ENCODE assay signal across 8 cellular contexts in the genomic region with DNA sequence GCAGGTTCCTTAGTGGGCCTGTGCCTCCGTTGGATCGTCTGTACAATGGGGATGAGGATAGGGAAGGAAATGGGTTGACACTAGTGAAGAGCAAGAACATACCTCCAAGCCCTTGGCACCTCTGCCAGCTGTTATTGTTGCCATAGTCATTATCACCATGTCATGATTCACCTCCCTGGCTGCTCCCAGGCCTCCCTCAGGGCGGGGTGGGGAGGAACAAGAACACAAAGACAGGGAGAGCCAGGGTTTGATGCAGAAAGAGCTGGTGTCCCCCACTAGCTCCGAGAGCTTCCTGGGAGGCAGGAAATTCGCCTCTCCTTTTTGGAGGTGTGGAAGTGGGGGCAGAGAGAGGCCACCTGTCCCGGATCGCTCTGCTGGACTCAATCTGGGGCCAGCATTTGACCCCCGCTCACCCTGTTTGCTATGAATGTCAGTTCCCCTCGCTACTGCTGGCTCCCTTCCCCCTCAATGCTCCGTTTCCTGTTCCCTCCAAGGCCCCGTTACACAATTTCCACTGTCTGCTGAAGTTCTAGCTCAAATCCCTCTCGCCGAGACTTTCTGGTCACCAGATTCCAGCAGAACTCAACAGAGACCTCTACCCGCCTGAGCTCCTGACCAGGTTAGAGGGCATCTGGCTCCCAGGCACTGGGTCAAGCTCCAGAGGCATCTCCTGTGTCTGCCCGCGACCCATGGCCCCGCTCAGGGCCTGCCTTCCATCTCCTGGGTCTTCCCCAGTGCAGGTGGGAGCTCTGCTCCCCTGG. TPM values are rescaled to one million over a fixed set of nuclear protein-coding genes. Genes with fewer than 3 reads are reported as not detected.
DNase-seq lines count a peak whose midpoint lies in the region; ATAC-seq, FAIRE-seq and TF ChIP-seq lines count a peak whose summit lies in the region.

No MANE protein-coding gene starts in this region.

- H3K27me3 Mint-ChIP-seq in T-cell, result peaks cover 0 to 8% of the 10 kb centered on the region in 2 donors

- H3K36me3 Mint-ChIP-seq in T-cell, result no peaks in the 10 kb centered on the region

- H3K4me1 Mint-ChIP-seq in T-cell, result peaks cover 8 to 29% (median 11%) of the 10 kb centered on the region in 3 donors

- DNase-seq in H54 (ENCODE audit: insufficient read length, low spot score), result peak; percentile 78
- peak in 6 of 34 experiments; percentile 14 to 38 (median 22) for DNase-seq in T-cell
- no peak for DNase-seq in Right ventricle myocardium inferior (ENCODE audit: missing footprints)
- DNase-seq in sciatic nerve (ENCODE audit: low spot score), result peak; percentile 70
- DNase-seq in NCI-H2029 treated with DMSO at 0.1 percent for 48 hours (lab: John Stamatoyannopoulos, UW), result no peak
- DNase-seq in posterior cingulate gyrus, result no peak
- no peak for DNase-seq in HuH-7 (ENCODE audit: low spot score)

- POLR2A ChIA-PET in T-cell (lab: Charles Lee), result no interaction called here

- H3K4me3 Mint-ChIP-seq in T-cell, result peak overlapping the region in 2 of 3 donors; percentile 40 to 75

- no peak for FAIRE-seq in H54 (lab: Jason Lieb, UNC)

- H3K27ac Mint-ChIP-seq in T-cell, result peak overlapping the region in 1 of 2 donors; percentile 70

- CTCF ChIA-PET in T-cell (lab: Charles Lee), result no interaction called here

- H3K9me3 Mint-ChIP-seq in T-cell, result no peaks in the 10 kb centered on the region

- intact Hi-C loops in Right ventricle myocardium inferior (cut with DNase I), result no loop called here
- intact Hi-C loops in sciatic nerve (cut with DNase I), result no loop called here
- intact Hi-C loops in posterior cingulate gyrus (cut with DNase I), result no loop called here

- TF ChIP-seq POLR2A in H54 (IDR thresholded peaks at IDR 0.05; ENCODE audit: low read depth, low read length), result no peak

- ATAC-seq in T-cell (replicated peaks in 1 of 4), result peak in 2 of 4 experiments; percentile 50 to 57
- peak; percentile 71 for ATAC-seq in Right ventricle myocardium inferior
- ATAC-seq in sciatic nerve, result peak; percentile 76
- ATAC-seq in GM21786 (IDR thresholded peaks at IDR 0.05; ENCODE audit: unreplicated experiment), result no peak

RNA-seq across cellular contexts. Expression of a gene that starts 9.1 kb away (rescaled TPM):
- 1 to 10 TPM; 5.1 to 6.7 (median 6.5) TPM for total RNA-seq in T-cell
- 138 TPM for total RNA-seq in Right ventricle myocardium inferior
- 720 TPM for total RNA-seq in sciatic nerve

RNA-seq across cellular contexts. Expression of a gene that starts 13.1 kb away (rescaled TPM):
- 1 to 10 TPM in 2 of 5 donors, under 1 TPM in 3; 0.28 to 3.1 (median 0.41) TPM for total RNA-seq in T-cell
- total RNA-seq in Right ventricle myocardium inferior, result 0.60 TPM
- 16.7 TPM for total RNA-seq in sciatic nerve

Comparison
In these comparisons a context has a peak if more than half of its experiments do, and no peak if none do; other contexts are left out.
1. DNase-seq: peak in H54 (single experiment) and sciatic nerve (single experiment); none in Right ventricle myocardium inferior (single experiment), NCI-H2029 treated with DMSO at 0.1 percent for 48 hours (single experiment), posterior cingulate gyrus (0 of 10) and HuH-7 (single experiment).
2. RNA of a gene that starts 9.1 kb away (total RNA-seq): 720 TPM in sciatic nerve (single experiment) and 138 TPM in Right ventricle myocardium inferior (single experiment); 5.1 to 6.7 TPM in T-cell; every median in the first group is over 10 times any median in the second.